16 cellular contexts compared by ENCODE assay signal in the genomic region with DNA sequence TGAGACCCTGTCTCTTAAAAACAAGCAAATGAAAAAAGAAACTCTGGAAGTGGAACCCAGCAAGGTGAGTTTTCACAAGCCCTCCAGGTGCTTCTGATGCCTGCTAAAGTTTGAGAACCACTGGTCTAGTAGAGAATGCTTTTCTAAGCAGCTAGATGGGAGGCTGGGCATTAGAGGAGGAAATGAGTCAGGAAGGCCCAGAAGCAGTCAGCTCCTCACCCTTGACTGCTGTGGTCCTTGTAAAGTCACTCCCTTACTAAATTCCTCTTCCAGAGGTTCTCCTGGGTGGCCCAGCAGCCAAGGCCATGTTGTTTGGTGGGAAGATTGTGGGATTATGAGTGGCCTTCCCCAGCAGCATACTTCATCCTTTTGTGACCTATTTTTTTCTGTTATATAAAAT. TPM values are rescaled to one million over a fixed set of nuclear protein-coding genes. Genes with fewer than 3 reads are reported as not detected.
A peak's percentile ranks its signal among the peaks of the same experiment; 100 is the strongest.
DNase-seq lines count a peak whose midpoint lies in the region; ATAC-seq and TF ChIP-seq lines count a peak whose summit lies in the region.
"Had no signal": no experiment of that assay in that cellular context is flagged by ENCODE, and none has a peak within 500 bp of the region (broad histone marks: within the 10 kb centered on the region; RNA-seq: fewer than 3 reads in every experiment).

No MANE protein-coding gene starts in this region.

- H3K4me3 ChIP-seq in fibroblast of pulmonary artery (replicated peaks; ENCODE audit: low read depth, low read length) (no peak overlapping the region), mesendoderm (ENCODE audit: low read length) (no peak overlapping the region)

- TF ChIP-seq CTCF in fibroblast of pulmonary artery (IDR thresholded peaks at IDR 0.05; ENCODE audit: low read length, missing control alignments): no peak

- no peak overlapping the region for H2AK5ac ChIP-seq in mesendoderm (ENCODE audit: low read length)

- H3K23ac ChIP-seq in mesendoderm (ENCODE audit: low read length): no peak overlapping the region

- ATAC-seq in GM21529 (IDR thresholded peaks at IDR 0.05; ENCODE audit: unreplicated experiment): no peak
- no peak for ATAC-seq in HG03025 (IDR thresholded peaks at IDR 0.05; ENCODE audit: low FRiP score, unreplicated experiment)
- ATAC-seq: esophagus mucosa had no signal

- H3K56ac ChIP-seq in mesendoderm (ENCODE audit: low read length): no peak overlapping the region

- H3K4me2 ChIP-seq in mesendoderm (ENCODE audit: low read length): no peak overlapping the region

- no peak overlapping the region for H4K5ac ChIP-seq in mesendoderm (ENCODE audit: low read length)

- no peak overlapping the region for H2BK120ac ChIP-seq in mesendoderm (ENCODE audit: low read depth, low read length)

- H3K79me1 ChIP-seq in mesendoderm (ENCODE audit: low read length): no peaks in the 10 kb centered on the region

- no peaks in the 10 kb centered on the region for H3K36me3 ChIP-seq in mesendoderm (ENCODE audit: control insufficient read depth, insufficient read depth, low read length)

- peaks cover 2% of the 10 kb centered on the region for H3K4me1 ChIP-seq in mesendoderm (ENCODE audit: control insufficient read depth, low read depth, low read length)

- H3K27me3 ChIP-seq in mesendoderm (ENCODE audit: insufficient read depth, low read length, poor library complexity): no peaks in the 10 kb centered on the region

- peak; percentile 4 for DNase-seq in stimulated activated CD4-positive, alpha-beta T cell treated with anti-CD3 and anti-CD28 coated beads, Interleukin-2, amount 100 ng/mL, for 4 hours (ENCODE audit: low read depth)
- DNase-seq in stimulated activated CD4-positive, alpha-beta T cell treated with anti-CD3 and anti-CD28 coated beads, Interleukin-4, amount 100 ng/mL, for 1 hour: no peak
- peak; percentile 75 for DNase-seq in RPMI7951 (ENCODE audit: low read depth)
- DNase-seq in fibroblast of pulmonary artery (ENCODE audit: low read depth): peak; percentile 72
- DNase-seq in mesendoderm: no peak
- no peak for DNase-seq in mesenteric fat pad (ENCODE audit: low spot score)
- DNase-seq: activated CD4-positive, alpha-beta T cell treated with anti-CD3 and anti-CD28 coated beads, Interleukin-2, amount 50 U/mL, for 4 hours; aorta; C1 segment of cervical spinal cord; NCI-H1092; NCI-H748 treated with DMSO at 0.1 percent for 48 hours; stimulated activated CD4-positive, alpha-beta T cell treated with anti-CD3 and anti-CD28 coated beads, Interleukin-2, amount 100 ng/mL, for 24 hours; T-cell had no signal

- H2BK15ac ChIP-seq in mesendoderm (replicated peaks; ENCODE audit: low read depth): no peak overlapping the region

- no peak overlapping the region for H3K18ac ChIP-seq in mesendoderm (ENCODE audit: low read length)

- no peak overlapping the region for H3K27ac ChIP-seq in mesendoderm (ENCODE audit: low read depth, low read length)

- no peak overlapping the region for H2BK5ac ChIP-seq in mesendoderm (ENCODE audit: low read length)

- no peak overlapping the region for H3K4ac ChIP-seq in mesendoderm (ENCODE audit: low read depth, low read length)

- H3K79me2 ChIP-seq in mesendoderm (ENCODE audit: control insufficient read depth, insufficient read depth, low read length): no peaks in the 10 kb centered on the region

- H4K8ac ChIP-seq in mesendoderm (ENCODE audit: low read depth, low read length): no peak overlapping the region

- no peak overlapping the region for H3K9ac ChIP-seq in mesendoderm (ENCODE audit: low read length)

RNA-seq across cellular contexts. Expression of gene FYN, which starts 52.0 kb away (rescaled TPM):
- total RNA-seq in RPMI7951 (2014; rRNA removed; shearing (Covaris generic)): 46.9 and 51.5 TPM in 2 replicates
- polyA plus RNA-seq in mesendoderm (2013, experiment 1 of 2): 58.5 TPM
- 59.6 TPM for polyA plus RNA-seq in mesendoderm (2013, experiment 2 of 2)
- 183 TPM for total RNA-seq in mesenteric fat pad

Comparison
In these comparisons a context has a peak if more than half of its experiments do, and no peak if none do; other contexts are left out.
1. DNase-seq: peak in stimulated activated CD4-positive, alpha-beta T cell treated with anti-CD3 and anti-CD28 coated beads, Interleukin-2, amount 100 ng/mL, for 4 hours (single experiment), RPMI7951 (single experiment) and fibroblast of pulmonary artery (single experiment); none in stimulated activated CD4-positive, alpha-beta T cell treated with anti-CD3 and anti-CD28 coated beads, Interleukin-4, amount 100 ng/mL, for 1 hour (single experiment), mesendoderm (single experiment) and mesenteric fat pad (single experiment).